Comparison of ENCODE assay signal across 2 cellular contexts in the genomic region with DNA sequence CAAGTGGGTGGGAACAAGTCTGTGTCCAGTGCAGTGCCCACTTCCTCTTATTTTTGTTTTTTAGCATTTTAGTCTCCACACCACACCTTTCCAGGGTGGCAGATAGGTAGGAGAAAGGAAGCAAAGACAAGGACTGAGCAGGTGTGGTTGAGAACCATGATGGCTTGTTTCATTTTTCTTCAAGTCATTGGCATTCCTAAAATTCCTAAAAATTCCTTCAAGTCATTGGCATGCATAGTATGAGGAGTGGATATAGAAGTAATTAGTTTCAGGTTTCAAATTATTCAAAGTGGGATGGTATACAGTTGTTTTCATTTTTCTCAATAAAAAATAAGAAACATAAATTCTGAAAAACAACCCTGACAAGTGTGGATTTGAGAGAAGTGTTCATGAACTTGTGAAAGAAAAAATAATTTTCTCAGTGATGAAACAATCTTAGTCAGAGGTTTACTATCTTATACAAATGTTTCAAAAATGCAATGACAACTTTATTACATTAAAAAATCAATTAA.
TF ChIP-seq lines count a peak whose summit lies in the region.

No MANE protein-coding gene starts in this region.

TF ChIP-seq in SK-N-SH treated with all-trans-retinoic acid at 6 μM for 48 hours, 23 proteins besides CTCF, POLR2A, EP300 and RAD21 (continued from another document):
- TF ChIP-seq, protein P1, sequence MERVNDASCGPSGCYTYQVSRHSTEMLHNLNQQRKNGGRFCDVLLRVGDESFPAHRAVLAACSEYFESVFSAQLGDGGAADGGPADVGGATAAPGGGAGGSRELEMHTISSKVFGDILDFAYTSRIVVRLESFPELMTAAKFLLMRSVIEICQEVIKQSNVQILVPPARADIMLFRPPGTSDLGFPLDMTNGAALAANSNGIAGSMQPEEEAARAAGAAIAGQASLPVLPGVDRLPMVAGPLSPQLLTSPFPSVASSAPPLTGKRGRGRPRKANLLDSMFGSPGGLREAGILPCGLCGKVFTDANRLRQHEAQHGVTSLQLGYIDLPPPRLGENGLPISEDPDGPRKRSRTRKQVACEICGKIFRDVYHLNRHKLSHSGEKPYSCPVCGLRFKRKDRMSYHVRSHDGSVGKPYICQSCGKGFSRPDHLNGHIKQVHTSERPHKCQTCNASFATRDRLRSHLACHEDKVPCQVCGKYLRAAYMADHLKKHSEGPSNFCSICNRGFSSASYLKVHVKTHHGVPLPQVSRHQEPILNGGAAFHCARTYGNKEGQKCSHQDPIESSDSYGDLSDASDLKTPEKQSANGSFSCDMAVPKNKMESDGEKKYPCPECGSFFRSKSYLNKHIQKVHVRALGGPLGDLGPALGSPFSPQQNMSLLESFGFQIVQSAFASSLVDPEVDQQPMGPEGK (CRISPR knock-in tag; IDR thresholded peaks at IDR 0.05; ENCODE audit: borderline replicate concordance) = no peak
- no peak for TF ChIP-seq GLIS3 (CRISPR knock-in tag; IDR thresholded peaks at IDR 0.05)
- no peak for TF ChIP-seq ZNF8 (CRISPR knock-in tag; IDR thresholded peaks at IDR 0.05)
- no peak for TF ChIP-seq ZFP3 (CRISPR knock-in tag; IDR thresholded peaks at IDR 0.05)
- TF ChIP-seq RARB (CRISPR knock-in tag; IDR thresholded peaks at IDR 0.05) = no peak

TF ChIP-seq in SK-N-SH, 30 proteins besides CTCF, POLR2A, EP300 and RAD21 (continued from another document):
- TF ChIP-seq FOXJ3 (CRISPR knock-in tag; IDR thresholded peaks at IDR 0.05) (no peak), GATA2 (CRISPR knock-in tag; IDR thresholded peaks at IDR 0.05) (no peak), FOXM1 (IDR thresholded peaks at IDR 0.05; ENCODE audit: low read depth) (no peak), RCOR1 (IDR thresholded peaks at IDR 0.05; ENCODE audit: low read length) (no peak), ELF1 (IDR thresholded peaks at IDR 0.05) (no peak), SMC3 (IDR thresholded peaks at IDR 0.05; ENCODE audit: low read depth, low read length) (no peak)
- TF ChIP-seq, protein P2, sequence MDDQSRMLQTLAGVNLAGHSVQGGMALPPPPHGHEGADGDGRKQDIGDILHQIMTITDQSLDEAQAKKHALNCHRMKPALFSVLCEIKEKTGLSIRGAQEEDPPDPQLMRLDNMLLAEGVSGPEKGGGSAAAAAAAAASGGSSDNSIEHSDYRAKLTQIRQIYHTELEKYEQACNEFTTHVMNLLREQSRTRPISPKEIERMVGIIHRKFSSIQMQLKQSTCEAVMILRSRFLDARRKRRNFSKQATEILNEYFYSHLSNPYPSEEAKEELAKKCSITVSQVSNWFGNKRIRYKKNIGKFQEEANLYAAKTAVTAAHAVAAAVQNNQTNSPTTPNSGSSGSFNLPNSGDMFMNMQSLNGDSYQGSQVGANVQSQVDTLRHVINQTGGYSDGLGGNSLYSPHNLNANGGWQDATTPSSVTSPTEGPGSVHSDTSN (IDR thresholded peaks at IDR 0.05) = no peak
- TF ChIP-seq, protein P3, sequence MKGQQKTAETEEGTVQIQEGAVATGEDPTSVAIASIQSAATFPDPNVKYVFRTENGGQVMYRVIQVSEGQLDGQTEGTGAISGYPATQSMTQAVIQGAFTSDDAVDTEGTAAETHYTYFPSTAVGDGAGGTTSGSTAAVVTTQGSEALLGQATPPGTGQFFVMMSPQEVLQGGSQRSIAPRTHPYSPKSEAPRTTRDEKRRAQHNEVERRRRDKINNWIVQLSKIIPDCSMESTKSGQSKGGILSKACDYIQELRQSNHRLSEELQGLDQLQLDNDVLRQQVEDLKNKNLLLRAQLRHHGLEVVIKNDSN (IDR thresholded peaks at IDR 0.05; ENCODE audit: borderline replicate concordance, low read depth) = no peak
- TF ChIP-seq, protein P4, sequence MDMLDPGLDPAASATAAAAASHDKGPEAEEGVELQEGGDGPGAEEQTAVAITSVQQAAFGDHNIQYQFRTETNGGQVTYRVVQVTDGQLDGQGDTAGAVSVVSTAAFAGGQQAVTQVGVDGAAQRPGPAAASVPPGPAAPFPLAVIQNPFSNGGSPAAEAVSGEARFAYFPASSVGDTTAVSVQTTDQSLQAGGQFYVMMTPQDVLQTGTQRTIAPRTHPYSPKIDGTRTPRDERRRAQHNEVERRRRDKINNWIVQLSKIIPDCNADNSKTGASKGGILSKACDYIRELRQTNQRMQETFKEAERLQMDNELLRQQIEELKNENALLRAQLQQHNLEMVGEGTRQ (IDR thresholded peaks at IDR 0.05; ENCODE audit: borderline replicate concordance, low read depth, low read length) = no peak
- TF ChIP-seq, protein P5, sequence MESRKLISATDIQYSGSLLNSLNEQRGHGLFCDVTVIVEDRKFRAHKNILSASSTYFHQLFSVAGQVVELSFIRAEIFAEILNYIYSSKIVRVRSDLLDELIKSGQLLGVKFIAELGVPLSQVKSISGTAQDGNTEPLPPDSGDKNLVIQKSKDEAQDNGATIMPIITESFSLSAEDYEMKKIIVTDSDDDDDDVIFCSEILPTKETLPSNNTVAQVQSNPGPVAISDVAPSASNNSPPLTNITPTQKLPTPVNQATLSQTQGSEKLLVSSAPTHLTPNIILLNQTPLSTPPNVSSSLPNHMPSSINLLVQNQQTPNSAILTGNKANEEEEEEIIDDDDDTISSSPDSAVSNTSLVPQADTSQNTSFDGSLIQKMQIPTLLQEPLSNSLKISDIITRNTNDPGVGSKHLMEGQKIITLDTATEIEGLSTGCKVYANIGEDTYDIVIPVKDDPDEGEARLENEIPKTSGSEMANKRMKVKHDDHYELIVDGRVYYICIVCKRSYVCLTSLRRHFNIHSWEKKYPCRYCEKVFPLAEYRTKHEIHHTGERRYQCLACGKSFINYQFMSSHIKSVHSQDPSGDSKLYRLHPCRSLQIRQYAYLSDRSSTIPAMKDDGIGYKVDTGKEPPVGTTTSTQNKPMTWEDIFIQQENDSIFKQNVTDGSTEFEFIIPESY (IDR thresholded peaks at IDR 0.05; ENCODE audit: borderline replicate concordance, low read depth) = no peak
- TF ChIP-seq, protein P6, sequence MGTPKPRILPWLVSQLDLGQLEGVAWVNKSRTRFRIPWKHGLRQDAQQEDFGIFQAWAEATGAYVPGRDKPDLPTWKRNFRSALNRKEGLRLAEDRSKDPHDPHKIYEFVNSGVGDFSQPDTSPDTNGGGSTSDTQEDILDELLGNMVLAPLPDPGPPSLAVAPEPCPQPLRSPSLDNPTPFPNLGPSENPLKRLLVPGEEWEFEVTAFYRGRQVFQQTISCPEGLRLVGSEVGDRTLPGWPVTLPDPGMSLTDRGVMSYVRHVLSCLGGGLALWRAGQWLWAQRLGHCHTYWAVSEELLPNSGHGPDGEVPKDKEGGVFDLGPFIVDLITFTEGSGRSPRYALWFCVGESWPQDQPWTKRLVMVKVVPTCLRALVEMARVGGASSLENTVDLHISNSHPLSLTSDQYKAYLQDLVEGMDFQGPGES (IDR thresholded peaks at IDR 0.05; ENCODE audit: low read depth, low read length) = no peak
